In the genomic region with DNA sequence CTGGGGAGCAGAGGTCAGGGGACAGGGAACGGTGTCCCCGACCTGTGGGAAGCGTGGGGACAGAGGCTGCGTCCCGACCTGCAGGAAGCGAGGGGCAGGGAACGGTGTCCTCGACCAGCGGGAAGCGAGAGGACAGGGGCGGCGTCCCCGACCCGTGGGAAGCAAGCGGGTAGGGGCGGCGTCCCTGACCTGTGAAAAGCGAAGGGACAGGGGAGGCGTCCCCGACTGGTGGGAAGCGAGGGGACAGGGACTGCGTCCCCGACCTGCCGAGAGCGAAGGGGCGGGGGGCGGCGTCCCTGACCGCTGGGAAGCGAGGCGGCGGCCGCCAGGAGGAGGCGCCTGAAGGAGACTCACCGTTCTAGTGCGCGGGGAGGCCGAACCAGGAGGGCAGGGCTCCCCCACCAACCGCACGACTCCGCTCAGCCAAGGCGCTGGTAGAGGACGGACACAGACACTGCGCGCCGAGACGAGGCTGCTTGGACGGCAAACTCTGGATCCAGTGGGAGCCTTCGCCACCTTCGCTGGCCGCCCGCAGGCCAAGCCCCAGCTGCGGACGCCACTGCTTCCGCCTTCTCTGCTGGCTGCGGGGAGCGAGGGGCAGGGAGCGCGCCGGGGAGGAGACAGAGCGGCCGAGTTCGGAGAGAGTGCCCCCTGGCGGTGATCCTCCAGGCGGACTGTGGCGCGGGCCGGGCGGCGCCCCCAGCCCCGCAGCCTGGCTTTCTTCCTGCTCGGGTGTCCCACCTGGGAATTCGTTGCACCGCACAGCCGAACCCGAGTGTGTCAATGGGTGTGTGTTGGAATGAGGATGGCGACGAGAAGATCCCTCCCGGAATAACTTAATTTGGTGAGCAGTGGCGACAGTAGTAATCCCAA, we compare ENCODE assay signal across 1 cellular context.
TF ChIP-seq lines count a peak whose summit lies in the region.

A gene with protein sequence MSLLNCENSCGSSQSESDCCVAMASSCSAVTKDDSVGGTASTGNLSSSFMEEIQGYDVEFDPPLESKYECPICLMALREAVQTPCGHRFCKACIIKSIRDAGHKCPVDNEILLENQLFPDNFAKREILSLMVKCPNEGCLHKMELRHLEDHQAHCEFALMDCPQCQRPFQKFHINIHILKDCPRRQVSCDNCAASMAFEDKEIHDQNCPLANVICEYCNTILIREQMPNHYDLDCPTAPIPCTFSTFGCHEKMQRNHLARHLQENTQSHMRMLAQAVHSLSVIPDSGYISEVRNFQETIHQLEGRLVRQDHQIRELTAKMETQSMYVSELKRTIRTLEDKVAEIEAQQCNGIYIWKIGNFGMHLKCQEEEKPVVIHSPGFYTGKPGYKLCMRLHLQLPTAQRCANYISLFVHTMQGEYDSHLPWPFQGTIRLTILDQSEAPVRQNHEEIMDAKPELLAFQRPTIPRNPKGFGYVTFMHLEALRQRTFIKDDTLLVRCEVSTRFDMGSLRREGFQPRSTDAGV (minus strand): TSS at position 579 of the 873 bp plus-strand sequence. CDS start 8,757 bp downstream, outside the sequence.

TF ChIP-seq in A549, 52 proteins besides CTCF, POLR2A, EP300 and RAD21 (continued from another document):
- TF ChIP-seq, protein P1, sequence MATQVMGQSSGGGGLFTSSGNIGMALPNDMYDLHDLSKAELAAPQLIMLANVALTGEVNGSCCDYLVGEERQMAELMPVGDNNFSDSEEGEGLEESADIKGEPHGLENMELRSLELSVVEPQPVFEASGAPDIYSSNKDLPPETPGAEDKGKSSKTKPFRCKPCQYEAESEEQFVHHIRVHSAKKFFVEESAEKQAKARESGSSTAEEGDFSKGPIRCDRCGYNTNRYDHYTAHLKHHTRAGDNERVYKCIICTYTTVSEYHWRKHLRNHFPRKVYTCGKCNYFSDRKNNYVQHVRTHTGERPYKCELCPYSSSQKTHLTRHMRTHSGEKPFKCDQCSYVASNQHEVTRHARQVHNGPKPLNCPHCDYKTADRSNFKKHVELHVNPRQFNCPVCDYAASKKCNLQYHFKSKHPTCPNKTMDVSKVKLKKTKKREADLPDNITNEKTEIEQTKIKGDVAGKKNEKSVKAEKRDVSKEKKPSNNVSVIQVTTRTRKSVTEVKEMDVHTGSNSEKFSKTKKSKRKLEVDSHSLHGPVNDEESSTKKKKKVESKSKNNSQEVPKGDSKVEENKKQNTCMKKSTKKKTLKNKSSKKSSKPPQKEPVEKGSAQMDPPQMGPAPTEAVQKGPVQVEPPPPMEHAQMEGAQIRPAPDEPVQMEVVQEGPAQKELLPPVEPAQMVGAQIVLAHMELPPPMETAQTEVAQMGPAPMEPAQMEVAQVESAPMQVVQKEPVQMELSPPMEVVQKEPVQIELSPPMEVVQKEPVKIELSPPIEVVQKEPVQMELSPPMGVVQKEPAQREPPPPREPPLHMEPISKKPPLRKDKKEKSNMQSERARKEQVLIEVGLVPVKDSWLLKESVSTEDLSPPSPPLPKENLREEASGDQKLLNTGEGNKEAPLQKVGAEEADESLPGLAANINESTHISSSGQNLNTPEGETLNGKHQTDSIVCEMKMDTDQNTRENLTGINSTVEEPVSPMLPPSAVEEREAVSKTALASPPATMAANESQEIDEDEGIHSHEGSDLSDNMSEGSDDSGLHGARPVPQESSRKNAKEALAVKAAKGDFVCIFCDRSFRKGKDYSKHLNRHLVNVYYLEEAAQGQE (IDR thresholded peaks at IDR 0.05): no peak
- TF ChIP-seq, protein P2, sequence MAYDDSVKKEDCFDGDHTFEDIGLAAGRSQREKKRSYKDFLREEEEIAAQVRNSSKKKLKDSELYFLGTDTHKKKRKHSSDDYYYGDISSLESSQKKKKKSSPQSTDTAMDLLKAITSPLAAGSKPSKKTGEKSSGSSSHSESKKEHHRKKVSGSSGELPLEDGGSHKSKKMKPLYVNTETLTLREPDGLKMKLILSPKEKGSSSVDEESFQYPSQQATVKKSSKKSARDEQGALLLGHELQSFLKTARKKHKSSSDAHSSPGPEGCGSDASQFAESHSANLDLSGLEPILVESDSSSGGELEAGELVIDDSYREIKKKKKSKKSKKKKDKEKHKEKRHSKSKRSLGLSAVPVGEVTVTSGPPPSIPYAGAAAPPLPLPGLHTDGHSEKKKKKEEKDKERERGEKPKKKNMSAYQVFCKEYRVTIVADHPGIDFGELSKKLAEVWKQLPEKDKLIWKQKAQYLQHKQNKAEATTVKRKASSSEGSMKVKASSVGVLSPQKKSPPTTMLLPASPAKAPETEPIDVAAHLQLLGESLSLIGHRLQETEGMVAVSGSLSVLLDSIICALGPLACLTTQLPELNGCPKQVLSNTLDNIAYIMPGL (CRISPR knock-in tag; IDR thresholded peaks at IDR 0.05; ENCODE audit: borderline replicate concordance): peak; percentile 98
